ENCODE assay signal across 8 cellular contexts in genomic region chr21:46368533-46369285, GRCh38. TPM values are rescaled to one million over a fixed set of nuclear protein-coding genes. Genes with fewer than 3 reads are reported as not detected.
DNase-seq lines count a peak whose midpoint lies in the region; ATAC-seq and TF ChIP-seq lines count a peak whose summit lies in the region.

No MANE protein-coding gene starts in this region.

- H3K9me3 ChIP-seq in psoas muscle, result no peaks in the 10 kb centered on the region

- H3K27ac ChIP-seq in psoas muscle, result peak overlapping the region; percentile 65

- peak; percentile 15 to 21 for DNase-seq in activated CD8-positive, alpha-beta memory T cell treated with anti-CD3 and anti-CD28 coated beads for 4 hours (ENCODE audit: low read depth in 2 of 2)
- DNase-seq in psoas muscle, result no peak
- no peak for DNase-seq in middle frontal gyrus (ENCODE audit: extremely low spot score, low spot score)
- no peak for DNase-seq in NCI-H2029 (lab: John Stamatoyannopoulos, UW)
- DNase-seq in ACHN, result no peak
- DNase-seq in AG08396 (ENCODE audit: low spot score), result no peak

- in situ Hi-C loops in ACHN (cut with HindIII; ENCODE audit: low pct_ligation_motif_present, low pct_unique_long_range_greater_than_20kb, low sequenced_read_pairs), result no loop called here

- intact Hi-C loops in psoas muscle (cut with DNase I), result no loop called here

- H3K36me3 ChIP-seq in psoas muscle (ENCODE audit: insufficient read depth in 1 of 2, low read depth in 1 of 2), result peaks cover 5 to 74% of the 10 kb centered on the region in 2 donors

- peak overlapping the region; percentile 26 for H3K4me3 ChIP-seq in psoas muscle

- peak; percentile 50 for ATAC-seq in GM18502 (IDR thresholded peaks at IDR 0.05; ENCODE audit: poor library complexity, unreplicated experiment)
- peak; percentile 68 for ATAC-seq in HG02759 (IDR thresholded peaks at IDR 0.05; ENCODE audit: unreplicated experiment)
- peak; percentile 34 to 52 (median 42) for ATAC-seq in psoas muscle

- WGBS in psoas muscle, 3 donors, result 55 to 62% (median 56%) methylated on average over 11 of the region's 11 CpGs

- no peak for TF ChIP-seq CTCF in psoas muscle (IDR thresholded peaks at IDR 0.05)

- H3K4me1 ChIP-seq in psoas muscle, result peaks cover 39% of the 10 kb centered on the region

- no peaks in the 10 kb centered on the region for H3K27me3 ChIP-seq in psoas muscle (ENCODE audit: insufficient read depth in 3 of 3, low read length in 2 of 3)

RNA-seq across cellular contexts. Expression of gene PCNT, which starts 44.8 kb away (rescaled TPM):
- total RNA-seq in psoas muscle, result 100 to 1,000 TPM in 3 of 4 donors, 10 to 100 TPM in 1; 99.4 to 642 (median 295) TPM
- 100 to 1,000 TPM; 118 to 294 (median 248) TPM for polyA plus RNA-seq in psoas muscle

RNA-seq across cellular contexts. Expression of gene C21orf58, which starts 45.0 kb away (rescaled TPM):
- total RNA-seq in psoas muscle, result 1 to 10 TPM in 3 of 4 donors, under 1 TPM in 1; 0.49 to 3.0 (median 1.1) TPM
- 1 to 10 TPM in 1 of 3 donors, under 1 TPM in 2; 0.38 to 2.3 (median 0.47) TPM for polyA plus RNA-seq in psoas muscle

Comparison
In these comparisons a context has a peak if more than half of its experiments do, and no peak if none do; other contexts are left out.
1. DNase-seq: peak in activated CD8-positive, alpha-beta memory T cell treated with anti-CD3 and anti-CD28 coated beads for 4 hours (2 of 2); none in psoas muscle (0 of 2), middle frontal gyrus (single experiment), NCI-H2029 (single experiment), ACHN (single experiment) and AG08396 (single experiment).
2. Peak in every context shown above with its lines, with median percentiles within 50 percentile points of each other: ATAC-seq.